ENCODE assay signal across 13 cellular contexts in the genomic region with DNA sequence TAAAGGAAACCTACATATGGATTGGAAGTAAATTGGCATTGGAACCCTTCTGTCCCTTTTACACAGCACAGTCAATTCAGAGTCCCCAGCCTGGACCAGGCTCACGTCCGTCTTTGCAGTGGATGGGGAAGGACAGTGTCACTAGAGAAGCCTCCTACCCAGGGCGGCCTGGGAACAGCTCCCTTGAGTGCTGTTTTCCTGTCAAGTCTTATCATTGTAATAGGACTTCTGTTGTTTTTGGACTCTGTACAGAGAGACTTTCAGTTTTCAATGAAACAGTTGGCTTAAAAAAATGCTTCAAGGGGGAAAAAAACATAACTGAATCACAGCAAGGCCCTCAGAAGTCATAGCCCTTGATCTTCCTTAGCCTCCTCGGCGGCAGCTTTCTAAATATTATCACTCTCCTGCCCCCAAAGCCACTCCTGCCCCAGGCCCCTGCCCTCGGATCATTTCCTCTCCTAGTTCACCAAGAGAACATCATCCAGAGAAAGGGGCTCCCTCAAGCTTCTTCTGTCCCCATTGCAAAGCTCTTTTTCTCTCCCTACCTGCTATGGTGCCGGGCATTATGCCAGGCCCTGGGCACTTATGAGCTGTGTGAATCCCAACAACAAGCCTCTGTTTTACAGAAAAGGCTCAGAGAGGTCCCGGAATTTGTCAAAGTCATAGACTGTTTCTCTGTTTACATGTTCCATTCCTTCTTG. TPM values are rescaled to one million over a fixed set of nuclear protein-coding genes. Genes with fewer than 3 reads are reported as not detected.
DNase-seq lines count a peak whose midpoint lies in the region; ATAC-seq and TF ChIP-seq lines count a peak whose summit lies in the region.
"Had no signal": no experiment of that assay in that cellular context is flagged by ENCODE, and none has a peak within 500 bp of the region (broad histone marks: within the 10 kb centered on the region; RNA-seq: fewer than 3 reads in every experiment).

No MANE protein-coding gene starts in this region.

- H3K79me2 ChIP-seq in ACC112 (ENCODE audit: control insufficient read depth, insufficient read depth, low read length, unreplicated experiment) (no peaks in the 10 kb centered on the region), fibroblast of lung (ENCODE audit: control insufficient read depth, insufficient read depth, low read length) (no peaks in the 10 kb centered on the region)

- no peak overlapping the region for H3K27ac Mint-ChIP-seq in activated CD8-positive, alpha-beta T cell treated with anti-CD3 and anti-CD28 coated beads for 36 hours
- H3K27ac Mint-ChIP-seq: activated CD8-positive, alpha-beta memory T cell treated with anti-CD3 and anti-CD28 coated beads, Interleukin-2, amount 10 ng/mL, durations not matched to agents 7 days and 5 days; naive thymus-derived CD8-positive, alpha-beta T cell; T-helper 17 cell had no signal

- H3K27me3 Mint-ChIP-seq in activated CD8-positive, alpha-beta T cell treated with anti-CD3 and anti-CD28 coated beads for 36 hours = peaks cover 1% of the 10 kb centered on the region

- intact Hi-C loops in activated CD8-positive, alpha-beta T cell treated with anti-CD3 and anti-CD28 coated beads for 36 hours (cut with micrococcal nuclease) = no loop called here

- TF ChIP-seq CTCF in fibroblast of lung (conservative IDR thresholded peaks at IDR 0.05 in 1 of 2, IDR thresholded peaks at IDR 0.05 in 1 of 2; ENCODE audit: low read depth in 1 of 2, low read length in 2 of 2) (no peak), GM20000 (IDR thresholded peaks at IDR 0.05; ENCODE audit: extremely low read depth, missing control alignments) (no peak)
- no peak for TF ChIP-seq CTCF in activated CD8-positive, alpha-beta T cell treated with anti-CD3 and anti-CD28 coated beads for 36 hours (IDR thresholded peaks at IDR 0.05)

- DNase-seq in NCI-H345 treated with DMSO at 0.1 percent for 48 hours (lab: John Stamatoyannopoulos, UW; ENCODE audit: unreplicated experiment) = peak; percentile 55
- DNase-seq in fibroblast of lung (ENCODE audit: low read depth in 2 of 2) = peak; percentile 72 to 75
- peak; percentile 5 for DNase-seq in myocyte (ENCODE audit: low read depth)
- no peak for DNase-seq in hippocampal formation (lab: John Stamatoyannopoulos, UW)
- DNase-seq in activated CD8-positive, alpha-beta T cell treated with anti-CD3 and anti-CD28 coated beads for 36 hours = no peak
- DNase-seq in GM20000 (ENCODE audit: low spot score) = no peak
- DNase-seq: activated CD8-positive, alpha-beta memory T cell treated with anti-CD3 and anti-CD28 coated beads, Interleukin-2, amount 10 ng/mL, durations not matched to agents 7 days and 5 days; naive thymus-derived CD8-positive, alpha-beta T cell; NCI-H446; T-helper 17 cell had no signal

- H3K27me3 ChIP-seq in ACC112 (ENCODE audit: insufficient read depth, low read length) (no peaks in the 10 kb centered on the region), fibroblast of lung (ENCODE audit: control insufficient read depth, insufficient read depth, low read length) (no peaks in the 10 kb centered on the region)
- H3K27me3 ChIP-seq: cardiac muscle cell had no signal

- H3K36me3 ChIP-seq in ACC112 (ENCODE audit: insufficient read depth, low read length) (no peaks in the 10 kb centered on the region), fibroblast of lung (ENCODE audit: control insufficient read depth, insufficient read depth, low read length) (no peaks in the 10 kb centered on the region)
- H3K36me3 ChIP-seq: cardiac muscle cell had no signal

- peaks cover 10% of the 10 kb centered on the region for H3K4me1 ChIP-seq in ACC112 (ENCODE audit: control insufficient read depth, insufficient read depth, low read length, unreplicated experiment)
- H3K4me1 ChIP-seq in fibroblast of lung (ENCODE audit: control insufficient read depth, extremely low read depth, insufficient read depth, low read length) = no peaks in the 10 kb centered on the region

- H3K9ac ChIP-seq in fibroblast of lung (ENCODE audit: insufficient read depth, low read length) = no peak overlapping the region

- no peaks in the 10 kb centered on the region for H3K9me3 ChIP-seq in fibroblast of lung (ENCODE audit: control insufficient read depth, insufficient read depth, low read depth, low read length)

- CTCF ChIA-PET in activated CD8-positive, alpha-beta T cell treated with anti-CD3 and anti-CD28 coated beads for 36 hours (lab: Charles Lee) = no interaction called here

- H3K27ac ChIP-seq in ACC112 (ENCODE audit: low read depth, low read length) (peak overlapping the region; percentile 46), fibroblast of lung (ENCODE audit: insufficient read depth, low read length) (no peak overlapping the region)
- H3K27ac ChIP-seq: cardiac muscle cell had no signal

- H3K36me3 Mint-ChIP-seq in activated CD8-positive, alpha-beta T cell treated with anti-CD3 and anti-CD28 coated beads for 36 hours (ENCODE audit: low read depth) = no peaks in the 10 kb centered on the region
- H3K36me3 Mint-ChIP-seq: activated CD8-positive, alpha-beta memory T cell treated with anti-CD3 and anti-CD28 coated beads, Interleukin-2, amount 10 ng/mL, durations not matched to agents 7 days and 5 days; naive thymus-derived CD8-positive, alpha-beta T cell had no signal

- no peak overlapping the region for H3K4me2 ChIP-seq in fibroblast of lung (ENCODE audit: extremely low read depth, insufficient read depth, low read length)

- POLR2A ChIA-PET in activated CD8-positive, alpha-beta T cell treated with anti-CD3 and anti-CD28 coated beads for 36 hours (lab: Charles Lee) = no interaction called here

- H2AFZ ChIP-seq in ACC112 (ENCODE audit: low read length, unreplicated experiment) (peak overlapping the region; percentile 36), fibroblast of lung (ENCODE audit: low read length) (no peak overlapping the region)

- H3K4me1 Mint-ChIP-seq in activated CD8-positive, alpha-beta T cell treated with anti-CD3 and anti-CD28 coated beads for 36 hours (ENCODE audit: low read depth) = no peaks in the 10 kb centered on the region
- H3K4me1 Mint-ChIP-seq: activated CD8-positive, alpha-beta memory T cell treated with anti-CD3 and anti-CD28 coated beads, Interleukin-2, amount 10 ng/mL, durations not matched to agents 7 days and 5 days; T-helper 17 cell had no signal

- H3K9me3 Mint-ChIP-seq in activated CD8-positive, alpha-beta T cell treated with anti-CD3 and anti-CD28 coated beads for 36 hours = no peaks in the 10 kb centered on the region
- H3K9me3 Mint-ChIP-seq: naive thymus-derived CD8-positive, alpha-beta T cell had no signal

- no peak overlapping the region for H3K4me3 Mint-ChIP-seq in activated CD8-positive, alpha-beta T cell treated with anti-CD3 and anti-CD28 coated beads for 36 hours
- H3K4me3 Mint-ChIP-seq: activated CD8-positive, alpha-beta memory T cell treated with anti-CD3 and anti-CD28 coated beads, Interleukin-2, amount 10 ng/mL, durations not matched to agents 7 days and 5 days; naive thymus-derived CD8-positive, alpha-beta T cell; T-helper 17 cell had no signal

- H3K4me3 ChIP-seq in ACC112 (ENCODE audit: low read depth, low read length) = peak overlapping the region; percentile 43; the same call in 1 of the 2 replicates
- no peak overlapping the region for H3K4me3 ChIP-seq in fibroblast of lung (replicated peaks in 1 of 4; ENCODE audit: control extremely low read depth in 1 of 4, insufficient read depth in 1 of 4, low read depth in 3 of 4, low read length in 4 of 4)
- H3K4me3 ChIP-seq: cardiac muscle cell had no signal

- ATAC-seq in activated CD8-positive, alpha-beta T cell treated with anti-CD3 and anti-CD28 coated beads for 36 hours = no peak
- no peak for ATAC-seq in GM19395 (IDR thresholded peaks at IDR 0.05; ENCODE audit: unreplicated experiment)
- ATAC-seq: activated CD8-positive, alpha-beta memory T cell treated with anti-CD3 and anti-CD28 coated beads, Interleukin-2, amount 10 ng/mL, durations not matched to agents 7 days and 5 days; naive thymus-derived CD8-positive, alpha-beta T cell; T-helper 17 cell had no signal

- no peaks in the 10 kb centered on the region for H4K20me1 ChIP-seq in fibroblast of lung (ENCODE audit: control insufficient read depth, extremely low read depth, insufficient read depth, low read length)

RNA-seq across cellular contexts. Expression of a gene that starts 37.8 kb away (rescaled TPM):
- 3.9 and 14.0 TPM in 2 replicates for total RNA-seq in fibroblast of lung
- 5.5 and 9.7 TPM in 2 replicates for polyA plus RNA-seq in fibroblast of lung
- polyA plus RNA-seq in fibroblast of lung (2012) = 10.6 and 17.7 TPM in 2 replicates
- 6.1 and 17.4 TPM in 2 replicates for polyA minus RNA-seq in fibroblast of lung (ENCODE audit: low replicate concordance)
- 10.0 and 12.8 TPM in 2 replicates for total RNA-seq in myocyte
- polyA plus RNA-seq in myocyte (2012) = 2.6 TPM
- total RNA-seq in activated CD8-positive, alpha-beta T cell treated with anti-CD3 and anti-CD28 coated beads for 36 hours = under 1 TPM; 0.34 to 0.45 TPM
- total RNA-seq: activated CD8-positive, alpha-beta memory T cell treated with anti-CD3 and anti-CD28 coated beads, Interleukin-2, amount 10 ng/mL, durations not matched to agents 7 days and 5 days; naive thymus-derived CD8-positive, alpha-beta T cell; T-helper 17 cell had no signal

Comparison
In these comparisons a context has a peak if more than half of its experiments do, and no peak if none do; other contexts are left out.
1. DNase-seq: peak in NCI-H345 treated with DMSO at 0.1 percent for 48 hours (single experiment), fibroblast of lung (2 of 2) and myocyte (single experiment); none in hippocampal formation (0 of 2), activated CD8-positive, alpha-beta T cell treated with anti-CD3 and anti-CD28 coated beads for 36 hours (single experiment) and GM20000 (single experiment).